In genomic region chr13:111865826-111866225, GRCh38 we compare ENCODE assay signal across 28 cellular contexts.
"Had no signal": no experiment of that assay in that cellular context is flagged by ENCODE, and none has a peak within 500 bp of the region (broad histone marks: within the 10 kb centered on the region; RNA-seq: fewer than 3 reads in every experiment).

No MANE protein-coding gene starts in this region.

- H3K27me3 ChIP-seq: neutrophil, pancreas, right lobe of liver, sigmoid colon, suprapubic skin, testis, tibial artery, transverse colon, upper lobe of left lung, vagina had no signal

- H3K36me3 Mint-ChIP-seq: naive thymus-derived CD4-positive, alpha-beta T cell; natural killer cell treated with Interleukin-12 subunit alpha and Interleukin-12 subunit beta and Interleukin-15 and Interleukin-18, amount 100 ng/mL, for 72 hours; stimulated activated memory B cell treated with anti-CD40 and anti-IgM and Interleukin-4, amounts not matched to agents 10 μg/mL and 1 μg/mL and 100 μg/mL, for 72 hours had no signal

- H3K4me3 Mint-ChIP-seq: naive thymus-derived CD4-positive, alpha-beta T cell; natural killer cell treated with Interleukin-12 subunit alpha and Interleukin-12 subunit beta and Interleukin-15 and Interleukin-18, amount 100 ng/mL, for 72 hours; nephron progenitor cell; neural crest cell; stimulated activated memory B cell treated with anti-CD40 and anti-IgM and Interleukin-4, amounts not matched to agents 10 μg/mL and 1 μg/mL and 100 μg/mL, for 72 hours; stimulated activated naive CD8-positive, alpha-beta T cell treated with anti-CD3 and anti-CD28 coated beads, Interleukin-15, amount 100 ng/mL, for 72 hours had no signal

- H3K9me3 Mint-ChIP-seq: natural killer cell treated with Interleukin-12 subunit alpha and Interleukin-12 subunit beta and Interleukin-15 and Interleukin-18, amount 100 ng/mL, for 72 hours had no signal

- H3K4me1 ChIP-seq: pancreas, prostate gland, right lobe of liver, sigmoid colon, suprapubic skin, testis, tibial artery, transverse colon, upper lobe of left lung, vagina had no signal

- DNase-seq: naive thymus-derived CD4-positive, alpha-beta T cell; nephron progenitor cell; nucleus accumbens; pancreas; retina; right cardiac atrium; sigmoid colon; small intestine; stimulated activated CD4-positive, alpha-beta T cell treated with anti-CD3 and anti-CD28 coated beads, Interleukin-1b, Interleukin-23, amount 100 ng/mL, for 48 hours; stimulated activated CD4-positive, alpha-beta T cell treated with anti-CD3 and anti-CD28 coated beads, Interleukin-4, amount 100 ng/mL, for 1 hour; stimulated activated CD4-positive, alpha-beta T cell treated with anti-CD3 and anti-CD28 coated beads, Interleukin-4, amount 100 ng/mL, for 4 hours; stimulated activated CD8-positive, alpha-beta memory T cell treated with anti-CD3 and anti-CD28 coated beads, Interleukin-4, amount 100 ng/mL, for 48 hours; stimulated activated naive CD4-positive, alpha-beta T cell; stimulated activated naive CD8-positive, alpha-beta T cell treated with anti-CD3 and anti-CD28 coated beads, Interleukin-15, amount 100 ng/mL, for 72 hours; stimulated activated naive CD8-positive, alpha-beta T cell treated with anti-CD3 and anti-CD28 coated beads, Interleukin-15, Interleukin-2, amounts not matched to agents 100 U/mL and 50 U/mL, for 24 hours; substantia nigra; testis; transverse colon; upper lobe of left lung had no signal

- H3K9me3 ChIP-seq: neutrophil, pancreas, prostate gland, right lobe of liver, suprapubic skin, testis, transverse colon, upper lobe of left lung, vagina had no signal

- H3K4me3 ChIP-seq: pancreas, prostate gland, right lobe of liver, sigmoid colon, suprapubic skin, testis, tibial artery, transverse colon, upper lobe of left lung, vagina had no signal

- H3K27ac Mint-ChIP-seq: naive thymus-derived CD4-positive, alpha-beta T cell; natural killer cell treated with Interleukin-12 subunit alpha and Interleukin-12 subunit beta and Interleukin-15 and Interleukin-18, amount 100 ng/mL, for 72 hours; nephron progenitor cell; stimulated activated memory B cell treated with anti-CD40 and anti-IgM and Interleukin-4, amounts not matched to agents 10 μg/mL and 1 μg/mL and 100 μg/mL, for 72 hours; stimulated activated naive CD8-positive, alpha-beta T cell treated with anti-CD3 and anti-CD28 coated beads, Interleukin-15, amount 100 ng/mL, for 72 hours had no signal

- H3K27ac ChIP-seq: neutrophil, pancreas, prostate gland, right lobe of liver, sigmoid colon, suprapubic skin, testis, tibial artery, transverse colon, upper lobe of left lung, vagina had no signal

- ATAC-seq: naive thymus-derived CD4-positive, alpha-beta T cell; natural killer cell treated with Interleukin-12 subunit alpha and Interleukin-12 subunit beta and Interleukin-15 and Interleukin-18, amount 100 ng/mL, for 72 hours; pancreas; right cardiac atrium; right lobe of liver; stimulated activated memory B cell treated with anti-CD40 and anti-IgM and Interleukin-4, amounts not matched to agents 10 μg/mL and 1 μg/mL and 100 μg/mL, for 72 hours; stimulated activated naive CD8-positive, alpha-beta T cell treated with anti-CD3 and anti-CD28 coated beads, Interleukin-15, amount 100 ng/mL, for 72 hours; stimulated activated naive CD8-positive, alpha-beta T cell treated with anti-CD3 and anti-CD28 coated beads, Interleukin-15, Interleukin-2, amounts not matched to agents 100 U/mL and 50 U/mL, for 24 hours had no signal

- H3K36me3 ChIP-seq: neutrophil, pancreas, prostate gland, right lobe of liver, sigmoid colon, suprapubic skin, tibial artery, transverse colon, upper lobe of left lung, vagina had no signal

- H3K4me1 Mint-ChIP-seq: naive thymus-derived CD4-positive, alpha-beta T cell; neural crest cell; stimulated activated memory B cell treated with anti-CD40 and anti-IgM and Interleukin-4, amounts not matched to agents 10 μg/mL and 1 μg/mL and 100 μg/mL, for 72 hours; stimulated activated naive CD8-positive, alpha-beta T cell treated with anti-CD3 and anti-CD28 coated beads, Interleukin-15, amount 100 ng/mL, for 72 hours had no signal

- H3K27me3 Mint-ChIP-seq: stimulated activated memory B cell treated with anti-CD40 and anti-IgM and Interleukin-4, amounts not matched to agents 10 μg/mL and 1 μg/mL and 100 μg/mL, for 72 hours had no signal
